13 cellular contexts compared by ENCODE assay signal in genomic region chr10:110758898-110759297, GRCh38.
DNase-seq lines count a peak whose midpoint lies in the region; ATAC-seq, FAIRE-seq and TF ChIP-seq lines count a peak whose summit lies in the region.
"Had no signal": no experiment of that assay in that cellular context is flagged by ENCODE, and none has a peak within 500 bp of the region (broad histone marks: within the 10 kb centered on the region; RNA-seq: fewer than 3 reads in every experiment).

No MANE protein-coding gene starts in this region.

- in situ Hi-C loops in SK-MEL-5 (cut with HindIII; ENCODE audit: low pct_unique_long_range_greater_than_20kb, low sequenced_read_pairs) (no loop called here), HAP-1 (cut with MboI; ENCODE audit: low sequenced_read_pairs) (no loop called here)

- no peak for TF ChIP-seq CTCF in fibroblast of the aortic adventitia (IDR thresholded peaks at IDR 0.05; ENCODE audit: insufficient read depth, low read length)
- no peak for TF ChIP-seq CTCF in psoas muscle (IDR thresholded peaks at IDR 0.05)

- H3K9me3 ChIP-seq in psoas muscle, result no peaks in the 10 kb centered on the region
- H3K9me3 ChIP-seq in HAP-1, result no peaks in the 10 kb centered on the region

- no peaks in the 10 kb centered on the region for H3K36me3 ChIP-seq in psoas muscle (ENCODE audit: insufficient read depth in 1 of 2, low read depth in 1 of 2)
- no peaks in the 10 kb centered on the region for H3K36me3 ChIP-seq in HAP-1 (replicated peaks)

- H3K4me1 ChIP-seq in psoas muscle (peaks cover 65% of the 10 kb centered on the region), HAP-1 (no peaks in the 10 kb centered on the region)

- H3K4me3 ChIP-seq in fibroblast of the aortic adventitia (ENCODE audit: low read depth, low read length) (no peak overlapping the region), psoas muscle (no peak overlapping the region), HAP-1 (no peak overlapping the region)

- intact Hi-C loops in psoas muscle (cut with DNase I), result no loop called here

- DNase-seq in SK-MEL-5 (ENCODE audit: low read depth, low spot score), result peak; percentile 85
- peak; percentile 43 for DNase-seq in fibroblast of the aortic adventitia (ENCODE audit: low read depth)
- DNase-seq in psoas muscle, result no peak
- no peak for DNase-seq in HAP-1 (ENCODE audit: low spot score in 2 of 2)
- no peak for DNase-seq in COR-L47 (lab: John Stamatoyannopoulos, UW)
- DNase-seq in OCI-M2 (lab: John Stamatoyannopoulos, UW; ENCODE audit: unreplicated experiment), result no peak
- DNase-seq: Calu3, KBM-7, NCI-H774, posterior cingulate gyrus had no signal

- H3K27me3 ChIP-seq in psoas muscle (ENCODE audit: insufficient read depth in 3 of 3, low read length in 2 of 3) (no peaks in the 10 kb centered on the region), HAP-1 (ENCODE audit: low read depth) (peaks cover 6% of the 10 kb centered on the region; the same call in 1 of the 2 replicates)

- peak overlapping the region; percentile 63 for H3K27ac ChIP-seq in psoas muscle

- FAIRE-seq in G401.6 (lab: Jason Lieb, UNC), result peak; percentile 76

- peak in 1 of 4 donors; percentile 24 for ATAC-seq in psoas muscle
- no peak for ATAC-seq in HG02759 (IDR thresholded peaks at IDR 0.05; ENCODE audit: unreplicated experiment)
- ATAC-seq: activated CD4-positive, CD25-positive, alpha-beta regulatory T cell treated with anti-CD3 and anti-CD28 coated beads, Interleukin-2, amount 50 U/mL, for 24 hours had no signal

- WGBS in psoas muscle, 3 donors, result 46 to 59% (median 57%) methylated on average over 4 of the region's 4 CpGs

Comparison
In these comparisons a context has a peak if more than half of its experiments do, and no peak if none do; other contexts are left out.
1. DNase-seq: peak in SK-MEL-5 (single experiment) and fibroblast of the aortic adventitia (single experiment); none in psoas muscle (0 of 2), HAP-1 (0 of 2), COR-L47 (single experiment) and OCI-M2 (single experiment).